Comparison of ENCODE assay signal across 1 cellular context in the genomic region with DNA sequence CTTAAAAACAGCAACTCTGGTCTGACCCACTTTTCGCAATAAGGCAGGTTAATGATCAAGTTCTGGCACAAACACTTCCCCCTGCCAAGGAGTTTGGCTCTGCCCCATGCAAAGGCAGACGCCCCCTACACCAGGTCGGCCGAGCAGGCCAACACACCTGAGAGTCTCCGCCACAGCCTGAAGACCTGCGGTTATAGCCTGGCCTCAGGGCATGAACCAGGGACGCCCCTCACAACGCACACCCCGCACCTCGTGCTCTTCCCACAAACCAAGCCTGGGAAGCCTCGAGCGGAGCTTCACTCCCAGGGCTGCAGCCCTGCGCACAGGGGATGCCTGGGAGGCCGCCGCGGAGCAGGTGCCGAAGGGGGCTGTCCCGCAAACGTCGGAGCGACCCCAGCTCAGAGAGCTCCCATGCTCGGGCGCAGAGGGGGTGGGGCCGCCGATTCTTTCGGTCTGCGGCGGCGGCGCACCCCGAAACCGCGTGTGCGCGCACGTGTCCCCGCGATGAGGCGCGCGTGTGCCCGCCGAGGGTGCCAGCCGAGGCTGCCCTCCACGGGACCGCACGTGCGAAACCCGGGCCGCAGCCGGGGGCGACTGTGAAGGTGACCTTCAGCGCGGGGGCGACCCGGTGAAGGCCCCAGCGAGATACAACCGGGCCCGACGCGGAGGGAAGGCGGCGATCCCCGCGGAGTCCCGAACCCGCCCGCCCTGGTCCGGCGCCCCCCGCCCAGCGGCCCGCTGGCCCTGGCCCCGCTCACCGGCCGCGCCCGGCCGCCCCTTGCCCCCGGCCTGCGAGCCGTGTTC.
A peak's percentile ranks its signal among the peaks of the same experiment; 100 is the strongest.
TF ChIP-seq lines count a peak whose summit lies in the region.

No MANE protein-coding gene starts in this region.

TF ChIP-seq in HEK293, 187 proteins besides CTCF, POLR2A, EP300 and RAD21 (continued from another document):
- TF ChIP-seq PBX3 (CRISPR knock-in tag; IDR thresholded peaks at IDR 0.05): no peak
- TF ChIP-seq KLF16 (tag by site-specific recombination; IDR thresholded peaks at IDR 0.05): 0 out of 2 replicates have a peak, but pooled peaks have one; percentile 41
- TF ChIP-seq, protein P1, sequence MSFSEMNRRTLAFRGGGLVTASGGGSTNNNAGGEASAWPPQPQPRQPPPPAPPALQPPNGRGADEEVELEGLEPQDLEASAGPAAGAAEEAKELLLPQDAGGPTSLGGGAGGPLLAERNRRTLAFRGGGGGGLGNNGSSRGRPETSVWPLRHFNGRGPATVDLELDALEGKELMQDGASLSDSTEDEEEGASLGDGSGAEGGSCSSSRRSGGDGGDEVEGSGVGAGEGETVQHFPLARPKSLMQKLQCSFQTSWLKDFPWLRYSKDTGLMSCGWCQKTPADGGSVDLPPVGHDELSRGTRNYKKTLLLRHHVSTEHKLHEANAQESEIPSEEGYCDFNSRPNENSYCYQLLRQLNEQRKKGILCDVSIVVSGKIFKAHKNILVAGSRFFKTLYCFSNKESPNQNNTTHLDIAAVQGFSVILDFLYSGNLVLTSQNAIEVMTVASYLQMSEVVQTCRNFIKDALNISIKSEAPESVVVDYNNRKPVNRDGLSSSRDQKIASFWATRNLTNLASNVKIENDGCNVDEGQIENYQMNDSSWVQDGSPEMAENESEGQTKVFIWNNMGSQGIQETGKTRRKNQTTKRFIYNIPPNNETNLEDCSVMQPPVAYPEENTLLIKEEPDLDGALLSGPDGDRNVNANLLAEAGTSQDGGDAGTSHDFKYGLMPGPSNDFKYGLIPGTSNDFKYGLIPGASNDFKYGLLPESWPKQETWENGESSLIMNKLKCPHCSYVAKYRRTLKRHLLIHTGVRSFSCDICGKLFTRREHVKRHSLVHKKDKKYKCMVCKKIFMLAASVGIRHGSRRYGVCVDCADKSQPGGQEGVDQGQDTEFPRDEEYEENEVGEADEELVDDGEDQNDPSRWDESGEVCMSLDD (tag by site-specific recombination; IDR thresholded peaks at IDR 0.05): peak; percentile 28; the same call in 1 of the 2 replicates
- TF ChIP-seq KLF8 (tag by site-specific recombination; IDR thresholded peaks at IDR 0.05): peak; percentile 41; the same call in 1 of the 2 replicates
- peak; percentile 26; the same call in 1 of the 2 replicates for TF ChIP-seq HIC1 (tag by site-specific recombination; IDR thresholded peaks at IDR 0.05)
- TF ChIP-seq, protein P2, sequence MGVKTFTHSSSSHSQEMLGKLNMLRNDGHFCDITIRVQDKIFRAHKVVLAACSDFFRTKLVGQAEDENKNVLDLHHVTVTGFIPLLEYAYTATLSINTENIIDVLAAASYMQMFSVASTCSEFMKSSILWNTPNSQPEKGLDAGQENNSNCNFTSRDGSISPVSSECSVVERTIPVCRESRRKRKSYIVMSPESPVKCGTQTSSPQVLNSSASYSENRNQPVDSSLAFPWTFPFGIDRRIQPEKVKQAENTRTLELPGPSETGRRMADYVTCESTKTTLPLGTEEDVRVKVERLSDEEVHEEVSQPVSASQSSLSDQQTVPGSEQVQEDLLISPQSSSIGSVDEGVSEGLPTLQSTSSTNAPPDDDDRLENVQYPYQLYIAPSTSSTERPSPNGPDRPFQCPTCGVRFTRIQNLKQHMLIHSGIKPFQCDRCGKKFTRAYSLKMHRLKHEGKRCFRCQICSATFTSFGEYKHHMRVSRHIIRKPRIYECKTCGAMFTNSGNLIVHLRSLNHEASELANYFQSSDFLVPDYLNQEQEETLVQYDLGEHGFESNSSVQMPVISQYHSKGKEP (tag by site-specific recombination; IDR thresholded peaks at IDR 0.05): no peak
